ENCODE assay signal across 30 cellular contexts in the genomic region with DNA sequence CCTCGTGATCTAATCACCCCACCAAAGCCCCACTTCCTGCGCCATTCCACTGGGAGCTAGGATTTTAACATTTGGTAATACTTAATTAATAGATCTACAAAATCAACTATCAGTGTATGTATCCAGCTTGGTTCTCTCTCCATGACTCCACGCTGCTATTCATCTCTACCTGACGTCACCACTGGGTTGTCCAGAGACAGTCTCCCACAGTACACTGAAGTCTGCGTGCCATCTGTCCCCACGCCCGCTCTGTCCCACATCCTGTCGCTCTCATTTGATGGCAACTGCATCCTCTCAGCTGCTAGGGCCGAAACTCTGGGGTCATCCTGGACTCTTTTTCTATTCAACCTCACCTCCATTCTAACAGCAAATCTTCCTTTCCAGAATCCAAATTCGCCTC.
"Had no signal": no experiment of that assay in that cellular context is flagged by ENCODE, and none has a peak within 500 bp of the region (broad histone marks: within the 10 kb centered on the region; RNA-seq: fewer than 3 reads in every experiment).

No MANE protein-coding gene starts in this region.

- ATAC-seq: activated CD4-positive, CD25-positive, alpha-beta regulatory T cell treated with anti-CD3 and anti-CD28 coated beads, Interleukin-2, amount 50 U/mL, for 24 hours; activated CD8-positive, alpha-beta T cell treated with anti-CD3 and anti-CD28 coated beads for 36 hours; activated naive CD4-positive, alpha-beta T cell treated with anti-CD3 and anti-CD28 coated beads, Interleukin-2, amount 50 U/mL, for 72 hours; activated T-cell treated with anti-CD3 and anti-CD28 coated beads, Interleukin-2, amount 50 U/mL, for 4 hours; activated T-helper 17 cell treated with anti-CD3 and anti-CD28 coated beads, Interleukin-2, amount 50 U/mL, for 72 hours; esophagus mucosa; T-cell had no signal

- H3K4me3 ChIP-seq: ascending aorta, breast epithelium, cardiac muscle cell, colonic mucosa, dorsolateral prefrontal cortex had no signal

- H3K36me3 ChIP-seq: ascending aorta, breast epithelium, cardiac muscle cell, colonic mucosa had no signal

- H3K27me3 ChIP-seq: ascending aorta, breast epithelium, cardiac muscle cell, colonic mucosa, dorsolateral prefrontal cortex had no signal

- H3K9me3 Mint-ChIP-seq: activated CD8-positive, alpha-beta T cell treated with anti-CD3 and anti-CD28 coated beads for 36 hours; activated naive CD4-positive, alpha-beta T cell treated with anti-CD3 and anti-CD28 coated beads, Interleukin-2, amount 50 U/mL, for 72 hours; activated naive CD8-positive, alpha-beta T cell treated with anti-CD3 and anti-CD28 coated beads, Interleukin-2, amount 10 ng/mL, durations not matched to agents 7 days and 5 days; activated T-cell treated with anti-CD3 and anti-CD28 coated beads, Interleukin-2, amount 50 U/mL, for 4 hours; activated T-helper 17 cell treated with anti-CD3 and anti-CD28 coated beads, Interleukin-2, amount 50 U/mL, for 72 hours; dendritic cell treated with granulocyte-macrophage colony-stimulating factor and Interleukin-4, amounts not matched to agents 40 ng/mL and 50 ng/mL, for 4 days; T-helper 1 cell treated with Interleukin-12 subunit alpha and Interleukin-12 subunit beta and Interleukin-4 antibody, amounts not matched to agents 30 μg/mL and 1 μg/mL, for 36 hours had no signal

- H3K4me1 ChIP-seq: ascending aorta, breast epithelium, colonic mucosa had no signal

- H3K27me3 Mint-ChIP-seq: activated B cell treated with CpG ODN at 0.5 μM for 24 hours; activated CD8-positive, alpha-beta T cell treated with anti-CD3 and anti-CD28 coated beads for 36 hours; activated naive CD8-positive, alpha-beta T cell treated with anti-CD3 and anti-CD28 coated beads, Interleukin-2, amount 10 ng/mL, durations not matched to agents 7 days and 5 days; activated T-helper 17 cell treated with anti-CD3 and anti-CD28 coated beads, Interleukin-2, amount 50 U/mL, for 72 hours; T-cell had no signal

- H3K4me3 Mint-ChIP-seq: activated B cell treated with CpG ODN at 0.5 μM for 24 hours; activated CD8-positive, alpha-beta T cell treated with anti-CD3 and anti-CD28 coated beads for 36 hours; activated naive CD4-positive, alpha-beta T cell treated with anti-CD3 and anti-CD28 coated beads, Interleukin-2, amount 10 ng/mL, durations not matched to agents 7 days and 5 days; activated naive CD8-positive, alpha-beta T cell treated with anti-CD3 and anti-CD28 coated beads, Interleukin-2, amount 10 ng/mL, durations not matched to agents 7 days and 5 days; activated T-cell treated with anti-CD3 and anti-CD28 coated beads, Interleukin-2, amount 50 U/mL, for 4 hours; activated T-helper 17 cell treated with anti-CD3 and anti-CD28 coated beads, Interleukin-2, amount 50 U/mL, for 72 hours; brain; dendritic cell treated with granulocyte-macrophage colony-stimulating factor and Interleukin-4, amounts not matched to agents 40 ng/mL and 50 ng/mL, for 4 days; endodermal cell; T-cell; T-helper 1 cell treated with Interleukin-12 subunit alpha and Interleukin-12 subunit beta and Interleukin-4 antibody, amounts not matched to agents 30 μg/mL and 1 μg/mL, for 36 hours had no signal

- DNase-seq: activated B cell treated with CpG ODN at 0.5 μM for 24 hours; activated CD4-positive, alpha-beta T cell treated with anti-CD3 and anti-CD28 coated beads for 48 hours; activated CD4-positive, alpha-beta T cell treated with anti-CD3 and anti-CD28 coated beads, Interleukin-2, amount 50 U/mL, for 1 hour; activated CD4-positive, alpha-beta T cell treated with anti-CD3 and anti-CD28 coated beads, Interleukin-2, amount 50 U/mL, for 48 hours; activated CD8-positive, alpha-beta memory T cell treated with anti-CD3 and anti-CD28 coated beads for 24 hours; activated CD8-positive, alpha-beta T cell treated with anti-CD3 and anti-CD28 coated beads for 36 hours; activated effector memory CD4-positive, alpha-beta T cell treated with anti-CD3 and anti-CD28 coated beads, Interleukin-2, amount 50 U/mL, for 16 hours; activated naive CD4-positive, alpha-beta T cell treated with anti-CD3 and anti-CD28 coated beads, Interleukin-2, amount 10 ng/mL, durations not matched to agents 7 days and 5 days; activated naive CD8-positive, alpha-beta T cell treated with anti-CD3 and anti-CD28 coated beads, Interleukin-2, amount 10 ng/mL, durations not matched to agents 7 days and 5 days; activated T-cell treated with anti-CD3 and anti-CD28 coated beads, Interleukin-2, amount 50 U/mL, for 4 hours; central memory CD4-positive, alpha-beta T cell; cerebellar nuclear complex; colonic mucosa; dorsolateral prefrontal cortex; effector memory CD4-positive, alpha-beta T cell; endodermal cell; foreskin fibroblast; T-cell; T-helper 9 cell; WERI-Rb-1 had no signal

- H3K9me3 ChIP-seq: breast epithelium, colonic mucosa had no signal

- H3K27ac ChIP-seq: ascending aorta, breast epithelium, cardiac muscle cell, colonic mucosa, dorsolateral prefrontal cortex, WERI-Rb-1 had no signal

- H3K4me1 Mint-ChIP-seq: endodermal cell had no signal

- H3K27ac Mint-ChIP-seq: activated B cell treated with CpG ODN at 0.5 μM for 24 hours; activated CD8-positive, alpha-beta T cell treated with anti-CD3 and anti-CD28 coated beads for 36 hours; activated naive CD4-positive, alpha-beta T cell treated with anti-CD3 and anti-CD28 coated beads, Interleukin-2, amount 10 ng/mL, durations not matched to agents 7 days and 5 days; activated naive CD4-positive, alpha-beta T cell treated with anti-CD3 and anti-CD28 coated beads, Interleukin-2, amount 50 U/mL, for 72 hours; activated naive CD8-positive, alpha-beta T cell treated with anti-CD3 and anti-CD28 coated beads, Interleukin-2, amount 10 ng/mL, durations not matched to agents 7 days and 5 days; brain; dendritic cell treated with granulocyte-macrophage colony-stimulating factor and Interleukin-4, amounts not matched to agents 40 ng/mL and 50 ng/mL, for 4 days; endodermal cell; T-cell had no signal

- H3K36me3 Mint-ChIP-seq: activated naive CD4-positive, alpha-beta T cell treated with anti-CD3 and anti-CD28 coated beads, Interleukin-2, amount 10 ng/mL, durations not matched to agents 7 days and 5 days; activated naive CD4-positive, alpha-beta T cell treated with anti-CD3 and anti-CD28 coated beads, Interleukin-2, amount 50 U/mL, for 72 hours had no signal
